Comparison of ENCODE assay signal across 20 cellular contexts in the genomic region with DNA sequence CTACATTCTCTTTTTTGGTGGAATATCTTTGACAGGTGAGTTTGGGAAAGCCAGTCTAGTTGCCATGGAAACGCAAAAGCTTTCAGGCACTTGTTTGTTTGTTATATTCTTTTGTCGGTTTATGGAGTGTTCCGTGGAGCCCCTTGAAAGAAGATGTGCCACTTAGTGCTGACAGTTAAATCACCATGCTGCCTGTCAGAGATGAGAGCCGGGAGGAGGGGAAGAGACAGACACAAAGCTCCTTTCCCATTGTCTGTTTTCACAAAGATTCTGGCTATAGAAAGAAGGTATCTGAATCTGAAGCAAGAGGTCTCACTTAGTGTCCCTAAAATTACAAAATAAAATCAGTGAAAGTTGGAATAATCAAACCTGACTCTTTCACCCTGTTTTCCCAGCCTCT.
"Had no signal": no experiment of that assay in that cellular context is flagged by ENCODE, and none has a peak within 500 bp of the region (broad histone marks: within the 10 kb centered on the region; RNA-seq: fewer than 3 reads in every experiment).

No MANE protein-coding gene starts in this region.

- H2AFZ ChIP-seq: hepatocyte, neural progenitor cell had no signal

- H3K4me2 ChIP-seq: hepatocyte, neural progenitor cell had no signal

- H3K4me3 ChIP-seq: cardiac muscle cell, dorsolateral prefrontal cortex, hepatocyte, neural progenitor cell, skin epidermis, suprapubic skin, transverse colon, vagina had no signal

- H3K9ac ChIP-seq: neural progenitor cell had no signal

- H3K36me3 ChIP-seq: cardiac muscle cell, neural progenitor cell, suprapubic skin, transverse colon, vagina had no signal

- H3K4me1 ChIP-seq: suprapubic skin, transverse colon, vagina had no signal

- H3K36me3 Mint-ChIP-seq: activated naive CD8-positive, alpha-beta T cell treated with anti-CD3 and anti-CD28 coated beads for 36 hours; neural progenitor cell; WTC11 had no signal

- H3K27ac Mint-ChIP-seq: activated CD4-positive, alpha-beta T cell treated with anti-CD3 and anti-CD28 coated beads for 36 hours; activated naive CD8-positive, alpha-beta T cell treated with anti-CD3 and anti-CD28 coated beads for 36 hours; activated T-helper 1 cell treated with anti-CD3 and anti-CD28 coated beads, Interleukin-12 subunit alpha, Interleukin-12 subunit beta, Interleukin-2, Interleukin-4 antibody, amounts not matched to agents 30 ng/mL and 10 ng/mL and 1 ng/mL, durations not matched to agents 14 hours and 24 hours and 36 hours; neural progenitor cell; progenitor cell of endocrine pancreas; stimulated activated naive CD8-positive, alpha-beta T cell treated with anti-CD3 and anti-CD28 coated beads, Interleukin-15, Interleukin-2, amounts not matched to agents 100 ng/mL and 50 ng/mL, for 24 hours; WTC11 had no signal

- ATAC-seq: activated CD4-positive, alpha-beta T cell treated with anti-CD3 and anti-CD28 coated beads for 36 hours; left lobe of liver; right cardiac atrium; WTC11 had no signal

- H3K9me3 Mint-ChIP-seq: activated naive CD8-positive, alpha-beta T cell treated with anti-CD3 and anti-CD28 coated beads for 36 hours; activated T-helper 1 cell treated with anti-CD3 and anti-CD28 coated beads, Interleukin-12 subunit alpha, Interleukin-12 subunit beta, Interleukin-2, Interleukin-4 antibody, amounts not matched to agents 30 ng/mL and 10 ng/mL and 1 ng/mL, durations not matched to agents 14 hours and 24 hours and 36 hours; stimulated activated naive CD8-positive, alpha-beta T cell treated with anti-CD3 and anti-CD28 coated beads, Interleukin-15, Interleukin-2, amounts not matched to agents 100 ng/mL and 50 ng/mL, for 24 hours had no signal

- H3K9me3 ChIP-seq: suprapubic skin, transverse colon, vagina had no signal

- H3K4me3 Mint-ChIP-seq: activated CD4-positive, alpha-beta T cell treated with anti-CD3 and anti-CD28 coated beads for 36 hours; activated naive CD8-positive, alpha-beta T cell treated with anti-CD3 and anti-CD28 coated beads for 36 hours; activated T-helper 1 cell treated with anti-CD3 and anti-CD28 coated beads, Interleukin-12 subunit alpha, Interleukin-12 subunit beta, Interleukin-2, Interleukin-4 antibody, amounts not matched to agents 30 ng/mL and 10 ng/mL and 1 ng/mL, durations not matched to agents 14 hours and 24 hours and 36 hours; neural progenitor cell; stimulated activated naive CD8-positive, alpha-beta T cell treated with anti-CD3 and anti-CD28 coated beads, Interleukin-15, Interleukin-2, amounts not matched to agents 100 ng/mL and 50 ng/mL, for 24 hours; WTC11 had no signal

- H3K4me1 Mint-ChIP-seq: activated naive CD8-positive, alpha-beta T cell treated with anti-CD3 and anti-CD28 coated beads for 36 hours had no signal

- H3K27ac ChIP-seq: cardiac muscle cell, dorsolateral prefrontal cortex, hepatocyte, neural progenitor cell, skin epidermis, suprapubic skin, transverse colon, vagina had no signal

- DNase-seq: activated CD4-positive, alpha-beta T cell treated with anti-CD3 and anti-CD28 coated beads for 36 hours; activated CD4-positive, alpha-beta T cell treated with anti-CD3 and anti-CD28 coated beads, Interleukin-2, amount 50 U/mL, for 48 hours; activated naive CD8-positive, alpha-beta T cell treated with anti-CD3 and anti-CD28 coated beads for 36 hours; activated T-cell treated with anti-CD3 and anti-CD28 coated beads for 4 hours; amniotic stem cell; dorsolateral prefrontal cortex; foreskin fibroblast; transverse colon had no signal

- H3K27me3 ChIP-seq: cardiac muscle cell, hepatocyte, neural progenitor cell, vagina had no signal
